ENCODE assay signal across 2 cellular contexts in genomic region chr16:13780406-13780805, GRCh38.
TF ChIP-seq lines count a peak whose summit lies in the region.

No MANE protein-coding gene starts in this region.

TF ChIP-seq in GM23338, 12 proteins besides CTCF, POLR2A, EP300 and RAD21 (continued from another document):
- TF ChIP-seq ZNF462 (CRISPR knock-in tag; IDR thresholded peaks at IDR 0.05) (no peak), JUNB (IDR thresholded peaks at IDR 0.05; ENCODE audit: unreplicated experiment) (no peak), EZH2 (IDR thresholded peaks at IDR 0.05; ENCODE audit: low read depth, unreplicated experiment) (no peak), CREB1 (CRISPR knock-in tag; IDR thresholded peaks at IDR 0.05; ENCODE audit: low read depth) (no peak), ZNF114 (CRISPR knock-in tag; IDR thresholded peaks at IDR 0.05) (no peak), STAT1 (IDR thresholded peaks at IDR 0.05; ENCODE audit: unreplicated experiment) (no peak), POLR2AphosphoS5 (IDR thresholded peaks at IDR 0.05; ENCODE audit: low read depth) (no peak), ETS1 (IDR thresholded peaks at IDR 0.05) (no peak), EZH2phosphoT487 (IDR thresholded peaks at IDR 0.05; ENCODE audit: unreplicated experiment) (no peak)

TF ChIP-seq in K562, 482 proteins besides CTCF, POLR2A, EP300 and RAD21 (continued from another document):
- TF ChIP-seq CHD7 (IDR thresholded peaks at IDR 0.05; ENCODE audit: low read depth, low read length) (no peak), CBX2 (IDR thresholded peaks at IDR 0.05; ENCODE audit: insufficient read depth, low read length, poor library complexity, severe bottlenecking) (no peak), CBFB (CRISPR knock-in tag; IDR thresholded peaks at IDR 0.05) (no peak), AFF1 (IDR thresholded peaks at IDR 0.05; ENCODE audit: low read depth in 1 of 2, partially characterized antibody in 2 of 2) (no peak), ZBTB40 (IDR thresholded peaks at IDR 0.05) (no peak), ZBTB40 (CRISPR knock-in tag; IDR thresholded peaks at IDR 0.05) (no peak), ZNF589 (CRISPR knock-in tag; IDR thresholded peaks at IDR 0.05; ENCODE audit: low read depth) (no peak), KDM1A (IDR thresholded peaks at IDR 0.05) (no peak), ZEB2 (IDR thresholded peaks at IDR 0.05) (no peak), TEAD4 (IDR thresholded peaks at IDR 0.05; ENCODE audit: low read length) (no peak), TEAD4 (CRISPR knock-in tag; IDR thresholded peaks at IDR 0.05; ENCODE audit: borderline replicate concordance) (no peak)
